1 cellular context compared by ENCODE assay signal in genomic region chr1:61253059-61253735, GRCh38.
TF ChIP-seq lines count a peak whose summit lies in the region.

No MANE protein-coding gene starts in this region.

TF ChIP-seq in HepG2, 621 proteins besides CTCF, POLR2A, EP300 and RAD21 (continued from another document):
- TF ChIP-seq HBP1 (CRISPR knock-in tag; IDR thresholded peaks at IDR 0.05; ENCODE audit: low read depth), result no peak
- no peak for TF ChIP-seq HMGXB4 (CRISPR knock-in tag; IDR thresholded peaks at IDR 0.05; ENCODE audit: borderline replicate concordance in 1 of 2, low read depth in 1 of 2)
- TF ChIP-seq ZNF556 (CRISPR knock-in tag; IDR thresholded peaks at IDR 0.05; ENCODE audit: borderline replicate concordance), result no peak
- TF ChIP-seq GTF3A (CRISPR knock-in tag; conservative IDR thresholded peaks at IDR 0.05), result no peak
- no peak for TF ChIP-seq RARG (CRISPR knock-in tag; IDR thresholded peaks at IDR 0.05; ENCODE audit: low read depth)
- no peak for TF ChIP-seq SP5 (CRISPR knock-in tag; IDR thresholded peaks at IDR 0.05; ENCODE audit: borderline replicate concordance, low read depth)
- no peak for TF ChIP-seq ZNF703 (CRISPR knock-in tag; IDR thresholded peaks at IDR 0.05; ENCODE audit: borderline replicate concordance)
- TF ChIP-seq ZNF282 (IDR thresholded peaks at IDR 0.05; ENCODE audit: partially characterized antibody), result no peak
- no peak for TF ChIP-seq SP4 (CRISPR knock-in tag; IDR thresholded peaks at IDR 0.05)
- TF ChIP-seq SUZ12 (IDR thresholded peaks at IDR 0.05; ENCODE audit: low read depth, low read length), result no peak
- TF ChIP-seq ZNF672 (CRISPR knock-in tag; IDR thresholded peaks at IDR 0.05), result no peak
- TF ChIP-seq ZNF569 (CRISPR knock-in tag; IDR thresholded peaks at IDR 0.05; ENCODE audit: borderline replicate concordance), result no peak
- no peak for TF ChIP-seq PLSCR1 (CRISPR knock-in tag; IDR thresholded peaks at IDR 0.05; ENCODE audit: borderline replicate concordance)
- TF ChIP-seq SOX6 (IDR thresholded peaks at IDR 0.05), result no peak
- TF ChIP-seq SOX6 (CRISPR knock-in tag; IDR thresholded peaks at IDR 0.05), result peak; percentile 29; the same call in 1 of the 2 replicates
- TF ChIP-seq ZNF513 (CRISPR knock-in tag; conservative IDR thresholded peaks at IDR 0.05), result no peak
- TF ChIP-seq ZNF792 (CRISPR knock-in tag; IDR thresholded peaks at IDR 0.05), result no peak
- no peak for TF ChIP-seq HNRNPH1 (optimal IDR thresholded peaks at IDR 0.05; ENCODE audit: low read depth, low read length)
- TF ChIP-seq ZSCAN5A (CRISPR knock-in tag; IDR thresholded peaks at IDR 0.05; ENCODE audit: borderline replicate concordance), result no peak
